Comparison of ENCODE assay signal across 1 cellular context in the genomic region with DNA sequence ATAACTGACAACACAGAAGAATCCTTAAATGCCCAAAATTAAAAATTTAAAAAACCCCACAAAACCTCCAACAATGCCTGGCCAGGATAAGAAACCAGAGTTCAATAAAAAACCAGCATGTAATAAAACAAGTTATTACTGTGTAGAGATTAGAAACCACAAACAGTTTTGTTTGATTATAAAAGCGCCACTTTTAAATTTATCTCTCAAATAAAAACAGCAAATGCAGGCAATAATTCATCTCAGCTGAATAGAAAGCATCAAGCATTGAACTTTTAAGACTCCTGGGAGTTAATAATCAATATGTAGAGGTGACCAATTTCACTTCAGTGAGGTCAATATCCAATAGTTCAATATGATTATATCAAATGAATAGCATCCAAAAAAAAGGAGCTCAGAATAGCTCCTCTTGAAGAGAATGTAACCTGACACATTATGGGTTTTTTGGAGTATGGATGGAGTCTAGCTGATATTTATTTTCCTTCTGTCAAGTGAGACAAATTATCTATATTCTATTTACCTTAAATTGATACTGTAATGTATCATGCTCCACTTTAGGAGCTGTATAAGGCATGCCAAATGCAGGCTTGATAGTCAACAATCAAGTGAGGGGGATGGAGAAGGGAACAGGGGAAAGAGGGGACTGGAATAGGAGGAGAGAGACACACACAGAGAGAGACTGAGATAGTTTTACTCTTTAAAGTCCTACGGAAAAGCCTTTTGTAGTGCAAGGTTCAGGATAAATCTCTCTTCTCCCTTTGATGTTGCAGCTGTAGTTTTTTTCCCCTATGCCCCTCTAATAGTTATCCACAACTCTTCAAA.
TF ChIP-seq lines count a peak whose summit lies in the region.

No MANE protein-coding gene starts in this region.

TF ChIP-seq in HEK293, 187 proteins besides CTCF, POLR2A, EP300 and RAD21 (continued from another document and continues in another):
- TF ChIP-seq ZNF184 (tag by site-specific recombination; IDR thresholded peaks at IDR 0.05) (no peak), ZNF664 (tag by site-specific recombination; IDR thresholded peaks at IDR 0.05) (no peak), ZNF830 (tag by site-specific recombination; IDR thresholded peaks at IDR 0.05; ENCODE audit: low read depth) (0 out of 2 replicates have a peak, but pooled peaks have one; percentile 35), ZNF558 (tag by site-specific recombination; IDR thresholded peaks at IDR 0.05) (no peak), ZEB2 (tag by site-specific recombination; IDR thresholded peaks at IDR 0.05) (peak; percentile 69), ZSCAN16 (tag by site-specific recombination; IDR thresholded peaks at IDR 0.05) (no peak), ZNF658 (tag by site-specific recombination; IDR thresholded peaks at IDR 0.05) (no peak), GLIS1 (tag by site-specific recombination; IDR thresholded peaks at IDR 0.05) (no peak), ZNF211 (tag by site-specific recombination; IDR thresholded peaks at IDR 0.05; ENCODE audit: low read depth) (no peak), ZFP69B (tag by site-specific recombination; IDR thresholded peaks at IDR 0.05) (no peak), ZNF366 (tag by site-specific recombination; conservative IDR thresholded peaks at IDR 0.05) (peak; percentile 71), ZNF623 (tag by site-specific recombination; IDR thresholded peaks at IDR 0.05) (no peak), ZNF544 (tag by site-specific recombination; IDR thresholded peaks at IDR 0.05) (no peak), ZNF146 (tag by site-specific recombination; IDR thresholded peaks at IDR 0.05) (no peak), KLF8 (tag by site-specific recombination; IDR thresholded peaks at IDR 0.05) (no peak), ZNF311 (tag by site-specific recombination; IDR thresholded peaks at IDR 0.05; ENCODE audit: borderline replicate concordance) (no peak), ZNF274 (IDR thresholded peaks at IDR 0.05; ENCODE audit: low read length) (no peak), ZNF274 (tag by site-specific recombination; IDR thresholded peaks at IDR 0.05; ENCODE audit: borderline replicate concordance) (no peak), REPIN1 (tag by site-specific recombination; IDR thresholded peaks at IDR 0.05; ENCODE audit: low read depth) (no peak), ZNF596 (tag by site-specific recombination; IDR thresholded peaks at IDR 0.05) (0 out of 2 replicates have a peak, but pooled peaks have one; percentile 32), ZNF76 (tag by site-specific recombination; IDR thresholded peaks at IDR 0.05; ENCODE audit: borderline replicate concordance, low read depth) (no peak), ZSCAN23 (tag by site-specific recombination; IDR thresholded peaks at IDR 0.05) (no peak), ZNF140 (tag by site-specific recombination; IDR thresholded peaks at IDR 0.05) (no peak), ZNF626 (tag by site-specific recombination; IDR thresholded peaks at IDR 0.05) (peak; percentile 32; the same call in 1 of the 2 replicates), ZBTB1 (tag by site-specific recombination; IDR thresholded peaks at IDR 0.05) (no peak), RBAK (tag by site-specific recombination; IDR thresholded peaks at IDR 0.05) (no peak), ZNF555 (tag by site-specific recombination; conservative IDR thresholded peaks at IDR 0.05) (no peak), ZNF112 (tag by site-specific recombination; IDR thresholded peaks at IDR 0.05) (no peak), ZNF174 (tag by site-specific recombination; IDR thresholded peaks at IDR 0.05) (no peak), SCRT1 (tag by site-specific recombination; IDR thresholded peaks at IDR 0.05; ENCODE audit: borderline replicate concordance) (peak; percentile 59; the same call in 1 of the 2 replicates), GLI2 (tag by site-specific recombination; IDR thresholded peaks at IDR 0.05; ENCODE audit: borderline replicate concordance, low read depth) (peak; percentile 85), ZNF416 (tag by site-specific recombination; IDR thresholded peaks at IDR 0.05) (no peak), ZNF391 (tag by site-specific recombination; IDR thresholded peaks at IDR 0.05; ENCODE audit: borderline replicate concordance, low read depth) (no peak), ZNF501 (tag by site-specific recombination; IDR thresholded peaks at IDR 0.05) (no peak), ZNF324 (tag by site-specific recombination; IDR thresholded peaks at IDR 0.05) (no peak), HOXC10 (CRISPR knock-in tag; IDR thresholded peaks at IDR 0.05) (no peak), ZBTB17 (tag by site-specific recombination; IDR thresholded peaks at IDR 0.05) (peak; percentile 55), ZNF23 (tag by site-specific recombination; IDR thresholded peaks at IDR 0.05; ENCODE audit: borderline replicate concordance) (no peak), KLF16 (tag by site-specific recombination; IDR thresholded peaks at IDR 0.05) (peak; percentile 39; the same call in 1 of the 2 replicates), ZNF561 (tag by site-specific recombination; IDR thresholded peaks at IDR 0.05; ENCODE audit: borderline replicate concordance) (0 out of 2 replicates have a peak, but pooled peaks have one; percentile 30), FEZF1 (tag by site-specific recombination; IDR thresholded peaks at IDR 0.05) (peak; percentile 99), SCRT2 (tag by site-specific recombination; IDR thresholded peaks at IDR 0.05) (no peak), ZNF473 (tag by site-specific recombination; IDR thresholded peaks at IDR 0.05) (no peak), ZBTB48 (tag by site-specific recombination; IDR thresholded peaks at IDR 0.05) (no peak)
- TF ChIP-seq, protein P1, sequence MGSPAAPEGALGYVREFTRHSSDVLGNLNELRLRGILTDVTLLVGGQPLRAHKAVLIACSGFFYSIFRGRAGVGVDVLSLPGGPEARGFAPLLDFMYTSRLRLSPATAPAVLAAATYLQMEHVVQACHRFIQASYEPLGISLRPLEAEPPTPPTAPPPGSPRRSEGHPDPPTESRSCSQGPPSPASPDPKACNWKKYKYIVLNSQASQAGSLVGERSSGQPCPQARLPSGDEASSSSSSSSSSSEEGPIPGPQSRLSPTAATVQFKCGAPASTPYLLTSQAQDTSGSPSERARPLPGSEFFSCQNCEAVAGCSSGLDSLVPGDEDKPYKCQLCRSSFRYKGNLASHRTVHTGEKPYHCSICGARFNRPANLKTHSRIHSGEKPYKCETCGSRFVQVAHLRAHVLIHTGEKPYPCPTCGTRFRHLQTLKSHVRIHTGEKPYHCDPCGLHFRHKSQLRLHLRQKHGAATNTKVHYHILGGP (tag by site-specific recombination; IDR thresholded peaks at IDR 0.05): peak; percentile 91
- TF ChIP-seq, protein P2, sequence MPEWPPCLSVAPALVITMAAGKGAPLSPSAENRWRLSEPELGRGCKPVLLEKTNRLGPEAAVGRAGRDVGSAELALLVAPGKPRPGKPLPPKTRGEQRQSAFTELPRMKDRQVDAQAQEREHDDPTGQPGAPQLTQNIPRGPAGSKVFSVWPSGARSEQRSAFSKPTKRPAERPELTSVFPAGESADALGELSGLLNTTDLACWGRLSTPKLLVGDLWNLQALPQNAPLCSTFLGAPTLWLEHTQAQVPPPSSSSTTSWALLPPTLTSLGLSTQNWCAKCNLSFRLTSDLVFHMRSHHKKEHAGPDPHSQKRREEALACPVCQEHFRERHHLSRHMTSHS (tag by site-specific recombination; IDR thresholded peaks at IDR 0.05): peak; percentile 92
- TF ChIP-seq, protein P3, sequence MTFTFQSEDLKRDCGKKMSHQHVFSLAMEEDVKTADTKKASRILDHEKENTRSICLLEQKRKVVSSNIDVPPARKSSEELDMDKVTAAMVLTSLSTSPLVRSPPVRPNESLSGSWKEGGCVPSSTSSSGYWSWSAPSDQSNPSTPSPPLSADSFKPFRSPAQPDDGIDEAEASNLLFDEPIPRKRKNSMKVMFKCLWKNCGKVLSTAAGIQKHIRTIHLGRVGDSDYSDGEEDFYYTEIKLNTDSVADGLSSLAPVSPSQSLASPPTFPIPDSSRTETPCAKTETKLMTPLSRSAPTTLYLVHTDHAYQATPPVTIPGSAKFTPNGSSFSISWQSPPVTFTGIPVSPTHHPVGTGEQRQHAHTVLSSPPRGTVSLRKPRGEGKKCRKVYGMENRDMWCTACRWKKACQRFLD (tag by site-specific recombination; IDR thresholded peaks at IDR 0.05): no peak
- TF ChIP-seq, protein P4, sequence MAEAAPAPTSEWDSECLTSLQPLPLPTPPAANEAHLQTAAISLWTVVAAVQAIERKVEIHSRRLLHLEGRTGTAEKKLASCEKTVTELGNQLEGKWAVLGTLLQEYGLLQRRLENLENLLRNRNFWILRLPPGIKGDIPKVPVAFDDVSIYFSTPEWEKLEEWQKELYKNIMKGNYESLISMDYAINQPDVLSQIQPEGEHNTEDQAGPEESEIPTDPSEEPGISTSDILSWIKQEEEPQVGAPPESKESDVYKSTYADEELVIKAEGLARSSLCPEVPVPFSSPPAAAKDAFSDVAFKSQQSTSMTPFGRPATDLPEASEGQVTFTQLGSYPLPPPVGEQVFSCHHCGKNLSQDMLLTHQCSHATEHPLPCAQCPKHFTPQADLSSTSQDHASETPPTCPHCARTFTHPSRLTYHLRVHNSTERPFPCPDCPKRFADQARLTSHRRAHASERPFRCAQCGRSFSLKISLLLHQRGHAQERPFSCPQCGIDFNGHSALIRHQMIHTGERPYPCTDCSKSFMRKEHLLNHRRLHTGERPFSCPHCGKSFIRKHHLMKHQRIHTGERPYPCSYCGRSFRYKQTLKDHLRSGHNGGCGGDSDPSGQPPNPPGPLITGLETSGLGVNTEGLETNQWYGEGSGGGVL (tag by site-specific recombination; IDR thresholded peaks at IDR 0.05): no peak
- TF ChIP-seq, protein P5, sequence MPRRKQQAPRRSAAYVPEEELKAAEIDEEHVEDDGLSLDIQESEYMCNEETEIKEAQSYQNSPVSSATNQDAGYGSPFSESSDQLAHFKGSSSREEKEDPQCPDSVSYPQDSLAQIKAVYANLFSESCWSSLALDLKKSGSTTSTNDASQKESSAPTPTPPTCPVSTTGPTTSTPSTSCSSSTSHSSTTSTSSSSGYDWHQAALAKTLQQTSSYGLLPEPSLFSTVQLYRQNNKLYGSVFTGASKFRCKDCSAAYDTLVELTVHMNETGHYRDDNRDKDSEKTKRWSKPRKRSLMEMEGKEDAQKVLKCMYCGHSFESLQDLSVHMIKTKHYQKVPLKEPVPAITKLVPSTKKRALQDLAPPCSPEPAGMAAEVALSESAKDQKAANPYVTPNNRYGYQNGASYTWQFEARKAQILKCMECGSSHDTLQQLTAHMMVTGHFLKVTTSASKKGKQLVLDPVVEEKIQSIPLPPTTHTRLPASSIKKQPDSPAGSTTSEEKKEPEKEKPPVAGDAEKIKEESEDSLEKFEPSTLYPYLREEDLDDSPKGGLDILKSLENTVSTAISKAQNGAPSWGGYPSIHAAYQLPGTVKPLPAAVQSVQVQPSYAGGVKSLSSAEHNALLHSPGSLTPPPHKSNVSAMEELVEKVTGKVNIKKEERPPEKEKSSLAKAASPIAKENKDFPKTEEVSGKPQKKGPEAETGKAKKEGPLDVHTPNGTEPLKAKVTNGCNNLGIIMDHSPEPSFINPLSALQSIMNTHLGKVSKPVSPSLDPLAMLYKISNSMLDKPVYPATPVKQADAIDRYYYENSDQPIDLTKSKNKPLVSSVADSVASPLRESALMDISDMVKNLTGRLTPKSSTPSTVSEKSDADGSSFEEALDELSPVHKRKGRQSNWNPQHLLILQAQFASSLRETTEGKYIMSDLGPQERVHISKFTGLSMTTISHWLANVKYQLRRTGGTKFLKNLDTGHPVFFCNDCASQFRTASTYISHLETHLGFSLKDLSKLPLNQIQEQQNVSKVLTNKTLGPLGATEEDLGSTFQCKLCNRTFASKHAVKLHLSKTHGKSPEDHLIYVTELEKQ (tag by site-specific recombination; IDR thresholded peaks at IDR 0.05; ENCODE audit: borderline replicate concordance): peak; percentile 44; the same call in 1 of the 2 replicates
- TF ChIP-seq, protein P6, sequence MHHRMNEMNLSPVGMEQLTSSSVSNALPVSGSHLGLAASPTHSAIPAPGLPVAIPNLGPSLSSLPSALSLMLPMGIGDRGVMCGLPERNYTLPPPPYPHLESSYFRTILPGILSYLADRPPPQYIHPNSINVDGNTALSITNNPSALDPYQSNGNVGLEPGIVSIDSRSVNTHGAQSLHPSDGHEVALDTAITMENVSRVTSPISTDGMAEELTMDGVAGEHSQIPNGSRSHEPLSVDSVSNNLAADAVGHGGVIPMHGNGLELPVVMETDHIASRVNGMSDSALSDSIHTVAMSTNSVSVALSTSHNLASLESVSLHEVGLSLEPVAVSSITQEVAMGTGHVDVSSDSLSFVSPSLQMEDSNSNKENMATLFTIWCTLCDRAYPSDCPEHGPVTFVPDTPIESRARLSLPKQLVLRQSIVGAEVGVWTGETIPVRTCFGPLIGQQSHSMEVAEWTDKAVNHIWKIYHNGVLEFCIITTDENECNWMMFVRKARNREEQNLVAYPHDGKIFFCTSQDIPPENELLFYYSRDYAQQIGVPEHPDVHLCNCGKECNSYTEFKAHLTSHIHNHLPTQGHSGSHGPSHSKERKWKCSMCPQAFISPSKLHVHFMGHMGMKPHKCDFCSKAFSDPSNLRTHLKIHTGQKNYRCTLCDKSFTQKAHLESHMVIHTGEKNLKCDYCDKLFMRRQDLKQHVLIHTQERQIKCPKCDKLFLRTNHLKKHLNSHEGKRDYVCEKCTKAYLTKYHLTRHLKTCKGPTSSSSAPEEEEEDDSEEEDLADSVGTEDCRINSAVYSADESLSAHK (tag by site-specific recombination; IDR thresholded peaks at IDR 0.05): peak; percentile 93
- TF ChIP-seq, protein P7, sequence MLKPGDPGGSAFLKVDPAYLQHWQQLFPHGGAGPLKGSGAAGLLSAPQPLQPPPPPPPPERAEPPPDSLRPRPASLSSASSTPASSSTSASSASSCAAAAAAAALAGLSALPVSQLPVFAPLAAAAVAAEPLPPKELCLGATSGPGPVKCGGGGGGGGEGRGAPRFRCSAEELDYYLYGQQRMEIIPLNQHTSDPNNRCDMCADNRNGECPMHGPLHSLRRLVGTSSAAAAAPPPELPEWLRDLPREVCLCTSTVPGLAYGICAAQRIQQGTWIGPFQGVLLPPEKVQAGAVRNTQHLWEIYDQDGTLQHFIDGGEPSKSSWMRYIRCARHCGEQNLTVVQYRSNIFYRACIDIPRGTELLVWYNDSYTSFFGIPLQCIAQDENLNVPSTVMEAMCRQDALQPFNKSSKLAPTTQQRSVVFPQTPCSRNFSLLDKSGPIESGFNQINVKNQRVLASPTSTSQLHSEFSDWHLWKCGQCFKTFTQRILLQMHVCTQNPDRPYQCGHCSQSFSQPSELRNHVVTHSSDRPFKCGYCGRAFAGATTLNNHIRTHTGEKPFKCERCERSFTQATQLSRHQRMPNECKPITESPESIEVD (tag by site-specific recombination; IDR thresholded peaks at IDR 0.05): peak; percentile 85
- TF ChIP-seq, protein P8, sequence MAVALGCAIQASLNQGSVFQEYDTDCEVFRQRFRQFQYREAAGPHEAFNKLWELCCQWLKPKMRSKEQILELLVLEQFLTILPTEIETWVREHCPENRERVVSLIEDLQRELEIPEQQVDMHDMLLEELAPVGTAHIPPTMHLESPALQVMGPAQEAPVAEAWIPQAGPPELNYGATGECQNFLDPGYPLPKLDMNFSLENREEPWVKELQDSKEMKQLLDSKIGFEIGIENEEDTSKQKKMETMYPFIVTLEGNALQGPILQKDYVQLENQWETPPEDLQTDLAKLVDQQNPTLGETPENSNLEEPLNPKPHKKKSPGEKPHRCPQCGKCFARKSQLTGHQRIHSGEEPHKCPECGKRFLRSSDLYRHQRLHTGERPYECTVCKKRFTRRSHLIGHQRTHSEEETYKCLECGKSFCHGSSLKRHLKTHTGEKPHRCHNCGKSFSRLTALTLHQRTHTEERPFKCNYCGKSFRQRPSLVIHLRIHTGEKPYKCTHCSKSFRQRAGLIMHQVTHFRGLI (tag by site-specific recombination; IDR thresholded peaks at IDR 0.05): 0 out of 2 replicates have a peak, but pooled peaks have one; percentile 51
